In the genomic region with DNA sequence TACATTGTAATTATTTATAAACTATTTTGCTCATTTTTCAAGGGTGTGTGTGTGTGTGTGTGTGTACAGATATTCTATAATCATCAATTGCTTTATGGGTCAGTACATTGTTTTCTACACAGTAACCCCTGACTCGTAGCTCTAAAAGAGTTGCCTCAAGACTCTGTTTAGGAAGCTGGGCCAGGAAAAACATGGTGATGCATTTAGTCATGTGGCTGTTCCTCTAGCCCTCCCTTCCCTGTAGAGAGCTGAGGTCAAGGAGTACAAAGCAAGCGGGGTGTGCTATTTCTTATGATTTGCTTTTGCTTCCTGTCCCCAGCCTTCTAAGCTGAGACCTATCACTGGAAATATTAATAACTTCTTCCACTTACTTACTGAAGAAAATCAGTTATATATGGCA, we compare ENCODE assay signal across 1 cellular context.
TF ChIP-seq lines count a peak whose summit lies in the region.

No MANE protein-coding gene starts in this region.

TF ChIP-seq in IMR-90, 13 proteins besides CTCF, POLR2A, EP300 and RAD21:
- no peak for TF ChIP-seq CHD1 (IDR thresholded peaks at IDR 0.05; ENCODE audit: low read depth, low read length)
- no peak for TF ChIP-seq NFE2L2 (IDR thresholded peaks at IDR 0.05; ENCODE audit: low read depth, low read length)
- TF ChIP-seq CEBPB (IDR thresholded peaks at IDR 0.05; ENCODE audit: low read depth, low read length), result no peak
- no peak for TF ChIP-seq FOS (IDR thresholded peaks at IDR 0.05; ENCODE audit: low read depth, low read length)
- no peak for TF ChIP-seq MAFK (IDR thresholded peaks at IDR 0.05; ENCODE audit: low read depth, low read length)
- no peak for TF ChIP-seq RFX5 (IDR thresholded peaks at IDR 0.05; ENCODE audit: low read depth, low read length)
- TF ChIP-seq, protein P1, sequence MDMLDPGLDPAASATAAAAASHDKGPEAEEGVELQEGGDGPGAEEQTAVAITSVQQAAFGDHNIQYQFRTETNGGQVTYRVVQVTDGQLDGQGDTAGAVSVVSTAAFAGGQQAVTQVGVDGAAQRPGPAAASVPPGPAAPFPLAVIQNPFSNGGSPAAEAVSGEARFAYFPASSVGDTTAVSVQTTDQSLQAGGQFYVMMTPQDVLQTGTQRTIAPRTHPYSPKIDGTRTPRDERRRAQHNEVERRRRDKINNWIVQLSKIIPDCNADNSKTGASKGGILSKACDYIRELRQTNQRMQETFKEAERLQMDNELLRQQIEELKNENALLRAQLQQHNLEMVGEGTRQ (IDR thresholded peaks at IDR 0.05; ENCODE audit: low read depth, low read length), result no peak
- TF ChIP-seq MXI1 (IDR thresholded peaks at IDR 0.05; ENCODE audit: borderline replicate concordance, low read depth, low read length), result no peak
- TF ChIP-seq SMC3 (IDR thresholded peaks at IDR 0.05; ENCODE audit: low read depth, low read length), result no peak
- TF ChIP-seq, protein P2, sequence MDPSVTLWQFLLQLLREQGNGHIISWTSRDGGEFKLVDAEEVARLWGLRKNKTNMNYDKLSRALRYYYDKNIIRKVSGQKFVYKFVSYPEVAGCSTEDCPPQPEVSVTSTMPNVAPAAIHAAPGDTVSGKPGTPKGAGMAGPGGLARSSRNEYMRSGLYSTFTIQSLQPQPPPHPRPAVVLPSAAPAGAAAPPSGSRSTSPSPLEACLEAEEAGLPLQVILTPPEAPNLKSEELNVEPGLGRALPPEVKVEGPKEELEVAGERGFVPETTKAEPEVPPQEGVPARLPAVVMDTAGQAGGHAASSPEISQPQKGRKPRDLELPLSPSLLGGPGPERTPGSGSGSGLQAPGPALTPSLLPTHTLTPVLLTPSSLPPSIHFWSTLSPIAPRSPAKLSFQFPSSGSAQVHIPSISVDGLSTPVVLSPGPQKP (IDR thresholded peaks at IDR 0.05; ENCODE audit: borderline replicate concordance, low read depth, low read length), result no peak
- TF ChIP-seq MAZ (IDR thresholded peaks at IDR 0.05; ENCODE audit: borderline replicate concordance, low read depth, low read length), result no peak
- TF ChIP-seq BHLHE40 (IDR thresholded peaks at IDR 0.05; ENCODE audit: low read depth, low read length), result no peak
- TF ChIP-seq RCOR1 (IDR thresholded peaks at IDR 0.05; ENCODE audit: insufficient replicate concordance, low read length), result no peak
